ENCODE assay signal across 8 cellular contexts in the genomic region with DNA sequence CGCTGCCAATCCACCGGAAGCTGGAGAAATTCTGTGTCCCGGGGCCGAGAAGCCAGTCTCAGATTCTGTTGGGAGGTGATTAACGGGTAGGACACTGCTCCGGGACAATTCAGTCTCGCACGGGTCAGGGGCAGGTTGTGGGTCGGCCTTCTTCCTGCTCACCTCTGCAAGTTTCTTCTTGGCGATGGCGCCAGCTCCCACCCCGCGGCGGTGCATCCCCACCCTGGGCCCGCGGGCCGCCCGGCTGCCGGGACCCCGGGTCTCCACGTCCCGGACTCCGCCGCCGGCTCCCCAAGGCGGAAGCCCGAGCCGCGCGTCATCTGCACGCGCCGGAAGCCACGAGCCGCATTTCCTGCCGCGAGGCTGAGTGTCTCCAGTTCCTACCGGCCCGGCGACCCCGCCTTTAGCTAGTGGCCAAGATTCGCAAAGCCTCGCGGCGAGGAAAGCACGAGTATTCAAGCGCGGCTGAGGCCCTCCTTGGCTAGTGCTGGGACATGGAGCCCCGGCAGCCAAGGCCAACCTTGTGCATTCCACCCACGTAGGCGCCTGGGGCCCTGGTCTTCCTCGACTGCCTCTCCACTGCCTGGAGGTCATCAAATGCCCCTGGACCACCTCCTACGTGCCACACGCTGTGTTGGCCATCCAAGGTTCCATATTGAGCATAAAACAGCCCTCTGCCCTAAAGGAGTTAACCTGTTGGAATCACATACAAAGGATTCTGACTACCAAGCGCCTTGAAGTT. TPM values are rescaled to one million over a fixed set of nuclear protein-coding genes. Genes with fewer than 3 reads are reported as not detected.
DNase-seq lines count a peak whose midpoint lies in the region; ATAC-seq, FAIRE-seq and TF ChIP-seq lines count a peak whose summit lies in the region.

A gene with protein sequence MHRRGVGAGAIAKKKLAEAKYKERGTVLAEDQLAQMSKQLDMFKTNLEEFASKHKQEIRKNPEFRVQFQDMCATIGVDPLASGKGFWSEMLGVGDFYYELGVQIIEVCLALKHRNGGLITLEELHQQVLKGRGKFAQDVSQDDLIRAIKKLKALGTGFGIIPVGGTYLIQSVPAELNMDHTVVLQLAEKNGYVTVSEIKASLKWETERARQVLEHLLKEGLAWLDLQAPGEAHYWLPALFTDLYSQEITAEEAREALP (minus strand): TSS at position 324 of the 742 bp plus-strand sequence. CDS start 108 bp downstream, at position 216.

- CTCF ChIA-PET in HepG2 (lab: Yijun Ruan, JAX; ENCODE audit: low intra/inter-chr PET ratio, low total read pairs), result interaction anchor here (1.7 kb wide), 1 partner anchor 88 kb away, joined by 10 read pairs; no protein-coding TSS in a partner anchor

- peak within 1 kb of the TSS; percentile 31 for H2AFZ ChIP-seq in HepG2 (ENCODE audit: low read length)

- ATAC-seq in GM19372 (IDR thresholded peaks at IDR 0.05; ENCODE audit: low read depth, unreplicated experiment) (peak; percentile 87), HG03558 (IDR thresholded peaks at IDR 0.05; ENCODE audit: extremely low read depth, unreplicated experiment) (peak; percentile 44), HepG2 (peak; percentile 97)

- peaks cover 26 to 32% (median 31%) of the 10 kb centered on the region in 11 experiments for H3K36me3 ChIP-seq in BLaER1 treated with 17β-estradiol and CSF1 and Interleukin-3, amounts not matched to agents 10 nM and 100 nM
- H3K36me3 ChIP-seq in HepG2 (replicated peaks in 1 of 2; ENCODE audit: control insufficient read depth in 1 of 2, insufficient read depth in 2 of 2, low read length in 2 of 2), result peaks cover 9 to 17% of the 10 kb centered on the region in 2 experiments

- BruUV-seq in HepG2 (replicated peaks; lab: Mats Ljungman, UMichigan), result no TSS peak

- no peaks in the 10 kb centered on the region for H3K27me3 ChIP-seq in BLaER1 treated with 17β-estradiol and CSF1 and Interleukin-3, amounts not matched to agents 10 nM and 100 nM
- H3K27me3 ChIP-seq in HepG2 (ENCODE audit: control insufficient read depth in 1 of 2, insufficient read depth in 2 of 2, low read length in 2 of 2), result no peaks in the 10 kb centered on the region; a peak in 1 of 5 replicates

- intact Hi-C loops in HepG2 (cut with micrococcal nuclease; ENCODE audit: unreplicated experiment), result loop anchor here (1.0 kb wide), 1 partner anchor 88 kb away; no protein-coding TSS in a partner anchor

- in situ Hi-C loops in HepG2 (cut with HindIII; ENCODE audit: extremely low pct_ligation_motif_present, low pct_unique_long_range_greater_than_20kb), result no loop called here

- peak; percentile 91 to 92 for TF ChIP-seq POLR2A in HepG2 (IDR thresholded peaks at IDR 0.05; ENCODE audit: insufficient read depth in 1 of 2, low read depth in 2 of 2, low read length in 2 of 2)

- 2% methylated on average over 52 of the region's 55 CpGs for WGBS in HepG2 (ENCODE audit: low lambda C conversion rate)

- TF ChIP-seq EP300 in HepG2 (IDR thresholded peaks at IDR 0.05; ENCODE audit: low read depth in 2 of 2, low read length in 2 of 2) (no peak; a peak in 1 of 4 replicates), HepG2 (CRISPR knock-in tag; IDR thresholded peaks at IDR 0.05; ENCODE audit: borderline replicate concordance) (peak; percentile 3; the same call in 1 of the 2 replicates)

- H3K4me2 ChIP-seq in BLaER1 treated with 17β-estradiol and CSF1 and Interleukin-3, amounts not matched to agents 10 nM and 100 nM, result peak within 1 kb of the TSS; percentile 85 to 100 (median 97)
- peak within 1 kb of the TSS; percentile 89 for H3K4me2 ChIP-seq in HepG2 (ENCODE audit: low read depth, low read length)

- H3K27ac ChIP-seq in BLaER1 treated with 17β-estradiol and CSF1 and Interleukin-3, amounts not matched to agents 10 nM and 100 nM, result peak within 1 kb of the TSS; percentile 81 to 93 (median 88)
- peak within 1 kb of the TSS; percentile 86 for H3K27ac ChIP-seq in HepG2 (ENCODE audit: extremely low read length, insufficient read depth, low read length)

- peak within 1 kb of the TSS; percentile 87 to 96 (median 93) for H3K9ac ChIP-seq in BLaER1 treated with 17β-estradiol and CSF1 and Interleukin-3, amounts not matched to agents 10 nM and 100 nM
- peak within 1 kb of the TSS; percentile 86 for H3K9ac ChIP-seq in HepG2 (ENCODE audit: insufficient read depth, low read depth, low read length)

- peaks cover 23% of the 10 kb centered on the region for H3K79me2 ChIP-seq in HepG2 (ENCODE audit: insufficient read depth, low read length)

- DNase-seq in NCI-H748 treated with DMSO at 0.1 percent for 48 hours (lab: John Stamatoyannopoulos, UW) (peak; percentile 73), dermis blood vessel endothelial cell (peak; percentile 94), HepG2 (ENCODE audit: low spot score) (peak; percentile 90)
- DNase-seq in activated CD4-positive, alpha-beta T cell treated with anti-CD3 and anti-CD28 coated beads, Interleukin-2, amount 50 U/mL, for 4 hours, result peak; percentile 89
- DNase-seq in stimulated activated CD4-positive, alpha-beta T cell treated with anti-CD3 and anti-CD28 coated beads, Interleukin-2, amount 100 ng/mL, for 48 hours, result peak; percentile 92

- peaks cover 0 to 10% (median 0%) of the 10 kb centered on the region in 11 experiments; a peak in 1 of 22 replicates for H4K20me1 ChIP-seq in BLaER1 treated with 17β-estradiol and CSF1 and Interleukin-3, amounts not matched to agents 10 nM and 100 nM
- H4K20me1 ChIP-seq in HepG2 (ENCODE audit: insufficient read depth, low read length), result no peaks in the 10 kb centered on the region

- peak; percentile 74 for FAIRE-seq in HepG2 (lab: Jason Lieb, UNC)

- peaks cover 0 to 14% (median 7%) of the 10 kb centered on the region in 11 experiments; a peak in 8 of 22 replicates for H3K9me3 ChIP-seq in BLaER1 treated with 17β-estradiol and CSF1 and Interleukin-3, amounts not matched to agents 10 nM and 100 nM (replicated peaks in 1 of 11)
- no peaks in the 10 kb centered on the region for H3K9me3 ChIP-seq in HepG2 (ENCODE audit: low read length)

- peak; percentile 71; the same call in 1 of the 2 replicates for TF ChIP-seq RAD21 in HepG2 (CRISPR knock-in tag; IDR thresholded peaks at IDR 0.05)

- peak within 1 kb of the TSS; percentile 81 to 98 (median 92) for H3K4me3 ChIP-seq in BLaER1 treated with 17β-estradiol and CSF1 and Interleukin-3, amounts not matched to agents 10 nM and 100 nM
- peak within 1 kb of the TSS; percentile 75 to 91 (median 90) for H3K4me3 ChIP-seq in HepG2 (replicated peaks in 1 of 3; ENCODE audit: insufficient read depth in 1 of 3, low read depth in 2 of 3, low read length in 3 of 3)

- TF ChIP-seq CTCF in HepG2 (CRISPR knock-in tag; IDR thresholded peaks at IDR 0.05), result peak; percentile 35; the same call in 1 of the 2 replicates

- peaks cover 20 to 29% (median 28%) of the 10 kb centered on the region in 10 experiments for H3K4me1 ChIP-seq in BLaER1 treated with 17β-estradiol and CSF1 and Interleukin-3, amounts not matched to agents 10 nM and 100 nM
- H3K4me1 ChIP-seq in HepG2 (ENCODE audit: insufficient read depth, low read length), result peaks cover 27% of the 10 kb centered on the region

- POLR2A ChIA-PET in HepG2 (lab: Yijun Ruan, JAX), result interaction anchor here (0.6 to 3.3 kb wide), 34 partner anchors 9 to 1033 kb away, joined by 3 to 77 read pairs (median 6); a partner anchor contains a TSS

TF ChIP-seq in HepG2, 621 proteins besides CTCF, POLR2A, EP300 and RAD21 (continues in another document):
- peak; percentile 84 for TF ChIP-seq RBM39 (IDR thresholded peaks at IDR 0.05; ENCODE audit: low read depth, low read length, poor library complexity, severe bottlenecking)
- TF ChIP-seq, protein P1, sequence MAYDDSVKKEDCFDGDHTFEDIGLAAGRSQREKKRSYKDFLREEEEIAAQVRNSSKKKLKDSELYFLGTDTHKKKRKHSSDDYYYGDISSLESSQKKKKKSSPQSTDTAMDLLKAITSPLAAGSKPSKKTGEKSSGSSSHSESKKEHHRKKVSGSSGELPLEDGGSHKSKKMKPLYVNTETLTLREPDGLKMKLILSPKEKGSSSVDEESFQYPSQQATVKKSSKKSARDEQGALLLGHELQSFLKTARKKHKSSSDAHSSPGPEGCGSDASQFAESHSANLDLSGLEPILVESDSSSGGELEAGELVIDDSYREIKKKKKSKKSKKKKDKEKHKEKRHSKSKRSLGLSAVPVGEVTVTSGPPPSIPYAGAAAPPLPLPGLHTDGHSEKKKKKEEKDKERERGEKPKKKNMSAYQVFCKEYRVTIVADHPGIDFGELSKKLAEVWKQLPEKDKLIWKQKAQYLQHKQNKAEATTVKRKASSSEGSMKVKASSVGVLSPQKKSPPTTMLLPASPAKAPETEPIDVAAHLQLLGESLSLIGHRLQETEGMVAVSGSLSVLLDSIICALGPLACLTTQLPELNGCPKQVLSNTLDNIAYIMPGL (CRISPR knock-in tag; IDR thresholded peaks at IDR 0.05; ENCODE audit: borderline replicate concordance in 1 of 2, low read depth in 1 of 2), result peak; percentile 86 to 93
- no peak for TF ChIP-seq NFYB (CRISPR knock-in tag; IDR thresholded peaks at IDR 0.05)
- TF ChIP-seq ZNF234 (CRISPR knock-in tag; conservative IDR thresholded peaks at IDR 0.05), result no peak
- TF ChIP-seq POLR2G (IDR thresholded peaks at IDR 0.05; ENCODE audit: low read depth, low read length), result peak; percentile 98
- no peak for TF ChIP-seq EZH2 (conservative IDR thresholded peaks at IDR 0.05; ENCODE audit: low read depth, low read length)

RNA-seq across cellular contexts. Expression of the gene that starts here (rescaled TPM):
- total RNA-seq in dermis blood vessel endothelial cell (127 and 138 TPM in 2 replicates), HepG2 (2016; rRNA removed; fragmentation: Illumina TruSeq; extraction: Trizol) (152 and 153 TPM in 2 replicates)
- 379 and 415 TPM in 2 replicates for total RNA-seq in HepG2 (2016; cell fraction: cytosol; rRNA removed; fragmentation: Illumina TruSeq; extraction: Trizol; ENCODE audit: low read depth)
- 132 and 156 TPM in 2 replicates for total RNA-seq in HepG2 (2016; cell fraction: insoluble cytoplasmic fraction; rRNA removed; fragmentation: Illumina TruSeq; extraction: Trizol)
- 389 and 390 TPM in 2 replicates for total RNA-seq in HepG2 (2016; cell fraction: membrane; rRNA removed; fragmentation: Illumina TruSeq; extraction: Trizol)
- total RNA-seq in HepG2 (2016; cell fraction: nucleus; rRNA removed; fragmentation: Illumina TruSeq; extraction: Trizol), result 78.5 and 80.0 TPM in 2 replicates
- 98.6 and 114 TPM in 2 replicates for polyA plus RNA-seq in HepG2 (2011; rRNA removed)
- 124 and 143 TPM in 2 replicates for polyA plus RNA-seq in HepG2 (2011; cell fraction: cytosol; rRNA removed)
- 64.9 and 71.3 TPM in 2 replicates for polyA plus RNA-seq in HepG2 (2011; cell fraction: nucleus; rRNA removed)
- polyA plus RNA-seq in HepG2 (2012), result 70.9 and 75.1 TPM in 2 replicates
- 660 and 736 TPM in 2 replicates for polyA plus RNA-seq in HepG2 (2016; cell fraction: cytosol; fragmentation: Illumina TruSeq; extraction: Trizol; ENCODE audit: low read depth)
- polyA plus RNA-seq in HepG2 (2016; cell fraction: insoluble cytoplasmic fraction; fragmentation: Illumina TruSeq; extraction: Trizol; ENCODE audit: low read depth), result 201 and 220 TPM in 2 replicates
- 492 and 571 TPM in 2 replicates for polyA plus RNA-seq in HepG2 (2016; cell fraction: membrane; fragmentation: Illumina TruSeq; extraction: Trizol; ENCODE audit: low read depth)
- polyA plus RNA-seq in HepG2 (2016; cell fraction: nucleus; fragmentation: Illumina TruSeq; extraction: Trizol; ENCODE audit: insufficient read depth, low read depth), result 195 and 196 TPM in 2 replicates
- 77.3 and 128 TPM in 2 replicates for polyA minus RNA-seq in HepG2 (2011; rRNA and poly(A)+ RNA removed; ENCODE audit: low replicate concordance)
- 24.9 and 39.6 TPM in 2 replicates for polyA minus RNA-seq in HepG2 (2011; cell fraction: cytosol; rRNA and poly(A)+ RNA removed)
- 26.7 and 37.0 TPM in 2 replicates for polyA minus RNA-seq in HepG2 (2011; cell fraction: nucleus; rRNA and poly(A)+ RNA removed)

Comparison
In these comparisons a context has a peak if more than half of its experiments do, and no peak if none do; other contexts are left out.
1. Peak in every context shown above with its lines: DNase-seq, ATAC-seq, H3K4me3 ChIP-seq and H3K27ac ChIP-seq.
2. ATAC-seq: peak in every context shown above with its lines; median percentile 97 in HepG2; 87 in GM19372; 44 in HG03558.